In genomic region chr3:26236511-26236910, GRCh38 we compare ENCODE assay signal across 19 cellular contexts.
"Had no signal": no experiment of that assay in that cellular context is flagged by ENCODE, and none has a peak within 500 bp of the region (broad histone marks: within the 10 kb centered on the region; RNA-seq: fewer than 3 reads in every experiment).

No MANE protein-coding gene starts in this region.

- DNase-seq: activated CD4-positive, alpha-beta T cell treated with anti-CD3 and anti-CD28 coated beads, Interleukin-2, amount 50 U/mL, for 1 hour; activated CD8-positive, alpha-beta memory T cell treated with anti-CD3 and anti-CD28 coated beads, Interleukin-2, amount 50 U/mL, for 4 hours; activated naive CD4-positive, alpha-beta T cell treated with anti-CD3 and anti-CD28 coated beads, Interleukin-2, amount 50 U/mL, for 16 hours; activated T-cell treated with anti-CD3 and anti-CD28 coated beads, Interleukin-2, amount 50 U/mL, for 4 hours; aorta; cerebellar nuclear complex; effector memory CD4-positive, alpha-beta T cell; foreskin keratinocyte; lower lobe of right lung; small intestine; stimulated activated CD4-positive, alpha-beta T cell treated with anti-CD3 and anti-CD28 coated beads, Interleukin-15, amount 100 ng/mL, for 24 hours; stimulated activated CD4-positive, alpha-beta T cell treated with anti-CD3 and anti-CD28 coated beads, Interleukin-2, amount 100 ng/mL, for 48 hours; transverse colon had no signal

- H3K27me3 Mint-ChIP-seq: stimulated activated naive CD8-positive, alpha-beta T cell treated with anti-CD3 and anti-CD28 coated beads, Interleukin-15, Interleukin-2, amounts not matched to agents 100 ng/mL and 50 ng/mL, for 24 hours had no signal

- ATAC-seq: activated CD4-positive, CD25-positive, alpha-beta regulatory T cell treated with anti-CD3 and anti-CD28 coated beads, Interleukin-2, amount 50 U/mL, for 24 hours; activated T-cell treated with anti-CD3 and anti-CD28 coated beads, Interleukin-2, amount 50 U/mL, for 4 hours; foreskin keratinocyte; lower lobe of right lung had no signal

- H3K27me3 ChIP-seq: foreskin keratinocyte, suprapubic skin, transverse colon, vagina had no signal

- H3K36me3 ChIP-seq: lower lobe of right lung, prostate gland, suprapubic skin, transverse colon, vagina had no signal

- H3K4me1 Mint-ChIP-seq: neural crest cell had no signal

- H3K27ac ChIP-seq: foreskin keratinocyte, lower lobe of right lung, prostate gland, suprapubic skin, transverse colon, vagina had no signal

- H3K4me3 Mint-ChIP-seq: activated T-cell treated with anti-CD3 and anti-CD28 coated beads, Interleukin-2, amount 50 U/mL, for 4 hours; neural crest cell; stimulated activated naive CD8-positive, alpha-beta T cell treated with anti-CD3 and anti-CD28 coated beads, Interleukin-15, Interleukin-2, amounts not matched to agents 100 ng/mL and 50 ng/mL, for 24 hours had no signal

- H3K4me1 ChIP-seq: foreskin keratinocyte, lower lobe of right lung, prostate gland, suprapubic skin had no signal

- H3K27ac Mint-ChIP-seq: stimulated activated naive CD8-positive, alpha-beta T cell treated with anti-CD3 and anti-CD28 coated beads, Interleukin-15, Interleukin-2, amounts not matched to agents 100 ng/mL and 50 ng/mL, for 24 hours had no signal

- H3K4me3 ChIP-seq: lower lobe of right lung, prostate gland, suprapubic skin, transverse colon, vagina had no signal

- H3K9me3 ChIP-seq: lower lobe of right lung, prostate gland, suprapubic skin, transverse colon, vagina had no signal
